Comparison of ENCODE assay signal across 8 cellular contexts in the genomic region with DNA sequence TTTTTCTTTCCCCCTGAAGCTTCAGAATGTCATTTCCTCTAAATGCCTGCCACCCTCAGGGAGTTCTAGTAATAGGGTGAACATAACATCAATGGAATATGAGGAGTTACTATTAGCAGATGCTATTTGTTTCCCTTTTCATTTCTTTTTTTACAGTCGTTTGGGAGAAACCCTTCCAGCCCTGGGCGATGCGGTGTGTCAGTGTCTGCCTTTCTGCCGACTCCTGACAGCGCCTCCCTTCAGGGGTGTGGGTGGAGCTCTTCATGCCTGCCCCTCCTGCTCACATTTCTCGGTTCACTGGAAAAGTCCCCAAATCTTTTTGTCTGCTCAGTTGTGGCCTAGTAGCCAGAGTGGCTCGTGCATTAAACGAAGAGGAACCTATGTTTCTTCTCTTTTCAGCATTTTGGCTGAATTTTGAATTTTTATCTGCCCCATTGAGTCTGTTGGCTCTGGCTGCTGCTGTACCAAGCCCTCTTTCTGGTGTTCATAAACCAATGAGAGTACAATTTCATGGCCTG.
DNase-seq lines count a peak whose midpoint lies in the region; ATAC-seq and TF ChIP-seq lines count a peak whose summit lies in the region.

No MANE protein-coding gene starts in this region.

- H3K27ac Mint-ChIP-seq in T-helper 17 cell = no peak overlapping the region

- peaks cover 8 to 22% of the 10 kb centered on the region in 2 donors for H3K4me1 ChIP-seq in neuronal stem cell (ENCODE audit: control insufficient read depth in 2 of 2, insufficient read depth in 1 of 2, low read depth in 1 of 2, low read length in 2 of 2)

- H2BK5ac ChIP-seq in neuronal stem cell (ENCODE audit: low read length) = no peak overlapping the region

- H4K91ac ChIP-seq in neuronal stem cell (ENCODE audit: low read depth, low read length, poor library complexity) = no peak overlapping the region

- no peak overlapping the region for H2BK12ac ChIP-seq in neuronal stem cell (ENCODE audit: low read length)

- H3K18ac ChIP-seq in neuronal stem cell (ENCODE audit: low read length) = no peak overlapping the region

- peak overlapping the region; percentile 64 for H3K27ac ChIP-seq in neuronal stem cell (replicated peaks; ENCODE audit: low read length)

- H3K36me3 ChIP-seq in neuronal stem cell (replicated peaks in 1 of 2; ENCODE audit: control insufficient read depth in 2 of 2, insufficient read depth in 2 of 2, low read length in 2 of 2) = peaks cover 0 to 4% of the 10 kb centered on the region in 2 donors

- TF ChIP-seq CTCF in AG09309 (IDR thresholded peaks at IDR 0.05; ENCODE audit: control insufficient read depth, insufficient read depth, low read depth, low read length, missing control alignments) = no peak
- no peak for TF ChIP-seq CTCF in fibroblast of mammary gland (conservative IDR thresholded peaks at IDR 0.05; ENCODE audit: control insufficient read depth, insufficient read depth, low read depth, low read length)

- peak overlapping the region; percentile 20 for H3K4me2 ChIP-seq in neuronal stem cell (ENCODE audit: insufficient read depth, low read length, poor library complexity, severe bottlenecking)

- no peak overlapping the region for H3K4me3 Mint-ChIP-seq in T-helper 17 cell

- no peaks in the 10 kb centered on the region for H3K36me3 Mint-ChIP-seq in T-helper 17 cell (ENCODE audit: low read depth)

- no peak overlapping the region for H3K23ac ChIP-seq in neuronal stem cell (ENCODE audit: low read depth, low read length, poor library complexity)

- peak overlapping the region; percentile 2 for H2AFZ ChIP-seq in neuronal stem cell (ENCODE audit: low read length)

- WGBS in neuronal stem cell (ENCODE audit: extremely low coverage in 2 of 2, insufficient read length in 2 of 2, insufficient replicate concordance in 1 of 2), 2 donors = no CpG with 5 or more reads among the region's 8 CpGs

- no peak overlapping the region for H4K8ac ChIP-seq in neuronal stem cell (ENCODE audit: low read depth, low read length)

- peak; percentile 85 for ATAC-seq in GM18909 (IDR thresholded peaks at IDR 0.05; ENCODE audit: poor library complexity, unreplicated experiment)
- ATAC-seq in HG03060 (IDR thresholded peaks at IDR 0.05; ENCODE audit: low read depth, unreplicated experiment) = peak; percentile 58
- peak; percentile 57 for ATAC-seq in T-helper 17 cell

- no peaks in the 10 kb centered on the region for H3K79me1 ChIP-seq in neuronal stem cell (ENCODE audit: low read depth, low read length)

- peak overlapping the region; percentile 14; the same call in 1 of the 2 replicates for H3K4me3 ChIP-seq in AG09309 (ENCODE audit: control insufficient read depth, low read depth, low read length)
- peak overlapping the region; percentile 23 for H3K4me3 ChIP-seq in fibroblast of mammary gland (ENCODE audit: control insufficient read depth, low read depth, low read length)
- no peak overlapping the region for H3K4me3 ChIP-seq in neuronal stem cell (ENCODE audit: low read length in 2 of 2)

- H3K4ac ChIP-seq in neuronal stem cell (ENCODE audit: low read length) = no peak overlapping the region

- H2BK15ac ChIP-seq in neuronal stem cell (ENCODE audit: low read length) = no peak overlapping the region

- H3K9me3 ChIP-seq in T-helper 17 cell (ENCODE audit: control insufficient read depth, low read length, poor library complexity, severe bottlenecking) (no peaks in the 10 kb centered on the region), neuronal stem cell (replicated peaks in 1 of 2; ENCODE audit: control insufficient read depth in 2 of 2, insufficient read depth in 1 of 2, low read depth in 1 of 2, low read length in 2 of 2) (peaks cover 0 to 3% of the 10 kb centered on the region in 2 donors)

- DNase-seq in AG09309 (ENCODE audit: low read depth) = no peak
- DNase-seq in T-helper 17 cell = no peak
- peak; percentile 51 for DNase-seq in fibroblast of mammary gland (ENCODE audit: low read depth)
- DNase-seq in neuronal stem cell (ENCODE audit: low spot score) = peak; percentile 54
- no peak for DNase-seq in RKO (ENCODE audit: low spot score)
- no peak for DNase-seq in HT-29 (ENCODE audit: low spot score)

- no peak overlapping the region for H2BK120ac ChIP-seq in neuronal stem cell (ENCODE audit: low read depth, low read length)

- peaks cover 2% of the 10 kb centered on the region for H3K4me1 Mint-ChIP-seq in T-helper 17 cell

- no peaks in the 10 kb centered on the region for H3K27me3 ChIP-seq in neuronal stem cell (ENCODE audit: control insufficient read depth in 3 of 3, insufficient read depth in 3 of 3, low read depth in 1 of 3, low read length in 3 of 3)

- H3K27me3 Mint-ChIP-seq in T-helper 17 cell = peaks cover 60% of the 10 kb centered on the region

- H3K9ac ChIP-seq in neuronal stem cell (ENCODE audit: low read depth, low read length, poor library complexity) = no peak overlapping the region

- no peak overlapping the region for H2AK5ac ChIP-seq in neuronal stem cell (ENCODE audit: low read depth, low read length)

- no peak overlapping the region for H3K14ac ChIP-seq in neuronal stem cell (ENCODE audit: low read length)

Comparison
In these comparisons a context has a peak if more than half of its experiments do, and no peak if none do; other contexts are left out.
1. DNase-seq: peak in fibroblast of mammary gland (single experiment) and neuronal stem cell (single experiment); none in AG09309 (single experiment), T-helper 17 cell (0 of 3), RKO (single experiment) and HT-29 (single experiment).
2. H3K4me3 ChIP-seq: peak in AG09309 (single experiment) and fibroblast of mammary gland (single experiment); none in neuronal stem cell (0 of 2).
3. Peak in every context shown above with its lines, with median percentiles within 50 percentile points of each other: ATAC-seq.